1 cellular context compared by ENCODE assay signal in the genomic region with DNA sequence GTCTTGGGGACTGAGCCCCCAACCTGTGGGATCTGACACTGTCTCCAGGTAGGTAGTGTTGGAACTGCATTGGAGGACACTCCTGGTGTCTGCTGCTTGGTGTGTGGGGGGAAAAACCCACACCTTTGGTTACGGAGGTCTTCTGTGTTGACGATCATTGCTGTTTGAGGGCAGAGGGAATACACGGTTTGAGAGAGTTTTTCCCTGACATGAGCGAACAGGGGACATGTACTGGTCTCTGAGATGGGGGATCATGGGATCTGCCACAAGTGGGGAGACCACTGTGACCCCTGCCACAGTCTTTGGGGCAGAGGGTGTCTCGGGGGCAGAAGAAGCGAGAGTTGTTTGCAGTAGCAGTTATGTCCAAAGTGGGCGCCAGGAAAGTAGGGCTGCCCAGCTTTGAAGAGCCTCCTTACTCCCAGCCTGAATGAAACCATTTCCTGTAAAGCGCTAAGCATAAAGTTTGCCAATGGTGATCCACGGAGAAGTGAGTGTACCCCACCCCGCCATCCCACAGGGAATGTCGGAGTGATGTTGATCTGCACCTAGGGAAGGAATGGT.
TF ChIP-seq lines count a peak whose summit lies in the region.

No MANE protein-coding gene starts in this region.

TF ChIP-seq in IMR-90, 13 proteins besides CTCF, POLR2A, EP300 and RAD21 (continued from another document):
- TF ChIP-seq, protein P1, sequence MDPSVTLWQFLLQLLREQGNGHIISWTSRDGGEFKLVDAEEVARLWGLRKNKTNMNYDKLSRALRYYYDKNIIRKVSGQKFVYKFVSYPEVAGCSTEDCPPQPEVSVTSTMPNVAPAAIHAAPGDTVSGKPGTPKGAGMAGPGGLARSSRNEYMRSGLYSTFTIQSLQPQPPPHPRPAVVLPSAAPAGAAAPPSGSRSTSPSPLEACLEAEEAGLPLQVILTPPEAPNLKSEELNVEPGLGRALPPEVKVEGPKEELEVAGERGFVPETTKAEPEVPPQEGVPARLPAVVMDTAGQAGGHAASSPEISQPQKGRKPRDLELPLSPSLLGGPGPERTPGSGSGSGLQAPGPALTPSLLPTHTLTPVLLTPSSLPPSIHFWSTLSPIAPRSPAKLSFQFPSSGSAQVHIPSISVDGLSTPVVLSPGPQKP (IDR thresholded peaks at IDR 0.05; ENCODE audit: borderline replicate concordance, low read depth, low read length) = no peak
- no peak for TF ChIP-seq MAFK (IDR thresholded peaks at IDR 0.05; ENCODE audit: low read depth, low read length)
- no peak for TF ChIP-seq NFE2L2 (IDR thresholded peaks at IDR 0.05; ENCODE audit: low read depth, low read length)
- no peak for TF ChIP-seq FOS (IDR thresholded peaks at IDR 0.05; ENCODE audit: low read depth, low read length)
- TF ChIP-seq BHLHE40 (IDR thresholded peaks at IDR 0.05; ENCODE audit: low read depth, low read length) = no peak
- no peak for TF ChIP-seq RFX5 (IDR thresholded peaks at IDR 0.05; ENCODE audit: low read depth, low read length)
- TF ChIP-seq MAZ (IDR thresholded peaks at IDR 0.05; ENCODE audit: borderline replicate concordance, low read depth, low read length) = no peak
- TF ChIP-seq, protein P2, sequence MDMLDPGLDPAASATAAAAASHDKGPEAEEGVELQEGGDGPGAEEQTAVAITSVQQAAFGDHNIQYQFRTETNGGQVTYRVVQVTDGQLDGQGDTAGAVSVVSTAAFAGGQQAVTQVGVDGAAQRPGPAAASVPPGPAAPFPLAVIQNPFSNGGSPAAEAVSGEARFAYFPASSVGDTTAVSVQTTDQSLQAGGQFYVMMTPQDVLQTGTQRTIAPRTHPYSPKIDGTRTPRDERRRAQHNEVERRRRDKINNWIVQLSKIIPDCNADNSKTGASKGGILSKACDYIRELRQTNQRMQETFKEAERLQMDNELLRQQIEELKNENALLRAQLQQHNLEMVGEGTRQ (IDR thresholded peaks at IDR 0.05; ENCODE audit: low read depth, low read length) = no peak
TF ChIP-seq in IMR-90: peak in this region for 0.
